ENCODE assay signal across 8 cellular contexts in the genomic region with DNA sequence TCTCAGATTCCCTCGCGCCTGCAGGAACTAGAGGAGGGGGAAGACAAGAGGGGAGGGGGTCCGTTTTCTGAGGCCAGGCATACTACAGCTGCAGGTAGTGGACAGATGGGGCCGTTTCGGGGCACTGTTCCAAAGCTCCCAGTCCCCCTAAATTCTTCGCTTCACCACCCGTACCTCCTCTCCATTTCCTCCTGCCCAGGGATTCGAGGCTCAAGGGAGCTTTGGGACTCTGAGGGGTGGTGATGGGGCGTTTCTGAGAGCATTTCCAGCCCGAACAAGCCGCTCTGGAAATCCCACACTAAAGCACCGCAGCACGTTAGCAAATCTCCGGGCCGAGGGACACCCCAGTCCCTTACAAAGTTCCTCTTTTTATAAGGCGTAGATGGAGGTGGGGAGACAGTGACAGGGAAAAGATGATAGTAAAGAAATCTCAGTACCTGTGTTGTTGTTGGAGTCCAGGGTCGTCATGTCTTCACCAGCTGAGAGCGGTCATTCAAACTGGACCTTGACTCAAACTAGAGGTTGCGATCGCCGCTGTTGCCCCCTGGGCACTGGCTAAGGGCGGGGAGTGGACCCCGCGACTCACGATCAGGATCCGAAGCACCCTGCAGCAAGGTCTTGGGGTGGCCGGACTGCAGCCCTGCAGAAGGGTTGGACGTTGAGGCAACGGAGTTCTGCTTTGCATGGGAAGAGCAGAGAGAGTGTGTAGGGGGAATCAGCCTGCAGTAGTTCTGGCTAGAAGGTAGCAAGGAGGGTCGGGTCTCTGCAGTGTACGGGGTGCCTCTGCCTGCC. TPM values are rescaled to one million over a fixed set of nuclear protein-coding genes. Genes with fewer than 3 reads are reported as not detected.
A peak's percentile ranks its signal among the peaks of the same experiment; 100 is the strongest.
DNase-seq lines count a peak whose midpoint lies in the region; ATAC-seq and TF ChIP-seq lines count a peak whose summit lies in the region.

No MANE protein-coding gene starts in this region.

- H3K9me3 ChIP-seq in CD4-positive, alpha-beta T cell (ENCODE audit: control insufficient read depth, low read length) = no peaks in the 10 kb centered on the region
- no peaks in the 10 kb centered on the region for H3K9me3 ChIP-seq in MG63

- WGBS in mesendoderm (ENCODE audit: extremely low coverage, insufficient coverage, low lambda C conversion rate) = no CpG with 5 or more reads among the region's 31 CpGs

- no peak for DNase-seq in CD4-positive, alpha-beta T cell
- no peak for DNase-seq in MG63
- no peak for DNase-seq in central memory CD8-positive, alpha-beta T cell (ENCODE audit: low spot score in 2 of 2)
- no peak for DNase-seq in mesendoderm
- no peak for DNase-seq in COLO829 (ENCODE audit: low spot score)
- DNase-seq in KG1 (lab: John Stamatoyannopoulos, UW) = no peak
- DNase-seq in NCI-H1694 treated with DMSO at 0.1 percent for 48 hours (lab: John Stamatoyannopoulos, UW) = no peak

- no peak overlapping the region for H2BK120ac ChIP-seq in mesendoderm (ENCODE audit: low read depth, low read length)

- peak overlapping the region; percentile 63 for H3K4me2 ChIP-seq in mesendoderm (ENCODE audit: low read length)

- no peak overlapping the region for H3K18ac ChIP-seq in mesendoderm (ENCODE audit: low read length)

- no peaks in the 10 kb centered on the region for H3K27me3 ChIP-seq in CD4-positive, alpha-beta T cell (ENCODE audit: control insufficient read depth, insufficient read depth, low read length)
- H3K27me3 ChIP-seq in MG63 = no peaks in the 10 kb centered on the region
- H3K27me3 ChIP-seq in mesendoderm (ENCODE audit: insufficient read depth, low read length, poor library complexity) = no peaks in the 10 kb centered on the region

- TF ChIP-seq CTCF in CD4-positive, alpha-beta T cell (IDR thresholded peaks at IDR 0.05) = no peak

- H4K8ac ChIP-seq in mesendoderm (ENCODE audit: low read depth, low read length) = no peak overlapping the region

- H3K4me3 ChIP-seq in MG63 = peak overlapping the region; percentile 59
- H3K4me3 ChIP-seq in mesendoderm (ENCODE audit: low read length) = peak overlapping the region; percentile 22

- no peaks in the 10 kb centered on the region for H3K27me3 Mint-ChIP-seq in CD4-positive, alpha-beta T cell
- no peaks in the 10 kb centered on the region for H3K27me3 Mint-ChIP-seq in central memory CD8-positive, alpha-beta T cell

- peak overlapping the region; percentile 97 for H3K4me3 Mint-ChIP-seq in CD4-positive, alpha-beta T cell
- H3K4me3 Mint-ChIP-seq in central memory CD8-positive, alpha-beta T cell = peak overlapping the region; percentile 90

- intact Hi-C loops in CD4-positive, alpha-beta T cell (cut with DNase I, micrococcal nuclease) = loop anchor here (1.0 to 5.0 kb wide), 5 partner anchors 8 to 173 kb away; a partner anchor contains a TSS

- no peak overlapping the region for H2BK5ac ChIP-seq in mesendoderm (ENCODE audit: low read length)

- no peak overlapping the region for H3K4ac ChIP-seq in mesendoderm (ENCODE audit: low read depth, low read length)

- H3K23ac ChIP-seq in mesendoderm (ENCODE audit: low read length) = no peak overlapping the region

- H3K9me3 Mint-ChIP-seq in CD4-positive, alpha-beta T cell = no peaks in the 10 kb centered on the region
- H3K9me3 Mint-ChIP-seq in central memory CD8-positive, alpha-beta T cell = no peaks in the 10 kb centered on the region

- H3K4me1 ChIP-seq in mesendoderm (ENCODE audit: control insufficient read depth, low read depth, low read length) = peaks cover 14% of the 10 kb centered on the region

- peak overlapping the region; percentile 89 for H3K56ac ChIP-seq in mesendoderm (ENCODE audit: low read length)

- CTCF ChIA-PET in CD4-positive, alpha-beta T cell (lab: Charles Lee) = interaction anchor here (1.0 to 8.8 kb wide), 8 partner anchors 12 to 69 kb away, joined by 3 to 93 read pairs (median 6); no protein-coding TSS in a partner anchor

- no peak overlapping the region for H2BK15ac ChIP-seq in mesendoderm (replicated peaks; ENCODE audit: low read depth)

- POLR2A ChIA-PET in CD4-positive, alpha-beta T cell (lab: Charles Lee) = interaction anchor here (1.0 to 9.7 kb wide), 21 partner anchors 7 to 638 kb away, joined by 3 to 335 read pairs (median 7); a partner anchor contains a TSS

- peak overlapping the region; percentile 65 for H3K9ac ChIP-seq in mesendoderm (ENCODE audit: low read length)

- H3K36me3 ChIP-seq in MG63 = peaks cover 22% of the 10 kb centered on the region
- no peaks in the 10 kb centered on the region for H3K36me3 ChIP-seq in mesendoderm (ENCODE audit: control insufficient read depth, insufficient read depth, low read length)

- H3K79me2 ChIP-seq in mesendoderm (ENCODE audit: control insufficient read depth, insufficient read depth, low read length) = no peaks in the 10 kb centered on the region

- no peak for ATAC-seq in CD4-positive, alpha-beta T cell (ENCODE audit: poor library complexity)
- ATAC-seq in central memory CD8-positive, alpha-beta T cell (replicated peaks; ENCODE audit: extremely low read depth, poor library complexity, severe bottlenecking) = no peak
- ATAC-seq in GM21447 (IDR thresholded peaks at IDR 0.05; ENCODE audit: unreplicated experiment) = no peak

- H4K5ac ChIP-seq in mesendoderm (ENCODE audit: low read length) = no peak overlapping the region

- peaks cover 51% of the 10 kb centered on the region for H3K36me3 Mint-ChIP-seq in CD4-positive, alpha-beta T cell (ENCODE audit: low read depth)
- peaks cover 33% of the 10 kb centered on the region for H3K36me3 Mint-ChIP-seq in central memory CD8-positive, alpha-beta T cell (ENCODE audit: insufficient read depth)

- no peaks in the 10 kb centered on the region for H3K79me1 ChIP-seq in mesendoderm (ENCODE audit: low read length)

- no peak overlapping the region for H2AK5ac ChIP-seq in mesendoderm (ENCODE audit: low read length)

- H3K4me1 Mint-ChIP-seq in CD4-positive, alpha-beta T cell (ENCODE audit: low read depth) = peaks cover 92% of the 10 kb centered on the region
- H3K4me1 Mint-ChIP-seq in central memory CD8-positive, alpha-beta T cell = peaks cover 89% of the 10 kb centered on the region

- H3K27ac ChIP-seq in CD4-positive, alpha-beta T cell (ENCODE audit: low read depth, low read length) = peak overlapping the region; percentile 96
- H3K27ac ChIP-seq in mesendoderm (ENCODE audit: low read depth, low read length) = no peak overlapping the region

- H3K27ac Mint-ChIP-seq in CD4-positive, alpha-beta T cell = peak overlapping the region; percentile 91
- H3K27ac Mint-ChIP-seq in central memory CD8-positive, alpha-beta T cell (ENCODE audit: low read depth) = peak overlapping the region; percentile 94

RNA-seq across cellular contexts. Expression of a gene that starts 0.6 kb away (rescaled TPM):
- 10 to 100 TPM; 29.6 to 34.1 TPM for total RNA-seq in CD4-positive, alpha-beta T cell
- 0.07 and 1.3 TPM in 2 replicates for total RNA-seq in MG63 (2014; rRNA removed; shearing (Covaris generic); ENCODE audit: low replicate concordance)
- polyA plus RNA-seq in mesendoderm (2013, experiment 1 of 2) = 2.3 TPM
- 2.5 TPM for polyA plus RNA-seq in mesendoderm (2013, experiment 2 of 2)

RNA-seq across cellular contexts. Expression of a gene that starts 21.9 kb away (rescaled TPM):
- 10 to 100 TPM; 77.0 to 79.2 TPM for total RNA-seq in CD4-positive, alpha-beta T cell
- 44.9 and 53.4 TPM in 2 replicates for total RNA-seq in MG63 (2014; rRNA removed; shearing (Covaris generic); ENCODE audit: low replicate concordance)
- 40.3 TPM for polyA plus RNA-seq in mesendoderm (2013, experiment 1 of 2)
- 40.9 TPM for polyA plus RNA-seq in mesendoderm (2013, experiment 2 of 2)

RNA-seq across cellular contexts. Expression of a gene that starts 37.1 kb away (rescaled TPM):
- total RNA-seq in CD4-positive, alpha-beta T cell = 10 to 100 TPM; 35.2 to 36.4 TPM
- 11.5 and 18.1 TPM in 2 replicates for total RNA-seq in MG63 (2014; rRNA removed; shearing (Covaris generic); ENCODE audit: low replicate concordance)
- polyA plus RNA-seq in mesendoderm (2013, experiment 1 of 2) = 2.5 TPM
- 2.9 TPM for polyA plus RNA-seq in mesendoderm (2013, experiment 2 of 2)

RNA-seq across cellular contexts. Expression of a gene that starts 40.5 kb away (rescaled TPM):
- 100 to 1,000 TPM; 195 to 207 TPM for total RNA-seq in CD4-positive, alpha-beta T cell
- total RNA-seq in MG63 (2014; rRNA removed; shearing (Covaris generic); ENCODE audit: low replicate concordance) = 50.2 and 63.6 TPM in 2 replicates
- polyA plus RNA-seq in mesendoderm (2013, experiment 1 of 2) = 77.1 TPM
- 77.4 TPM for polyA plus RNA-seq in mesendoderm (2013, experiment 2 of 2)

RNA-seq across cellular contexts. Expression of a gene that starts 45.6 kb away (rescaled TPM):
- total RNA-seq in CD4-positive, alpha-beta T cell = 10 to 100 TPM; 82.9 to 85.3 TPM
- 83.1 and 96.3 TPM in 2 replicates for total RNA-seq in MG63 (2014; rRNA removed; shearing (Covaris generic); ENCODE audit: low replicate concordance)
- polyA plus RNA-seq in mesendoderm (2013, experiment 1 of 2) = 54.7 TPM
- 54.0 TPM for polyA plus RNA-seq in mesendoderm (2013, experiment 2 of 2)

Comparison
In these comparisons a context has a peak if more than half of its experiments do, and no peak if none do; other contexts are left out.
1. RNA of a gene that starts 0.6 kb away (total RNA-seq): 29.6 to 34.1 TPM in CD4-positive, alpha-beta T cell; 0.07 to 1.3 TPM in MG63; every median in the first group is over 10 times any median in the second.